Comparison of ENCODE assay signal across 21 cellular contexts in the genomic region with DNA sequence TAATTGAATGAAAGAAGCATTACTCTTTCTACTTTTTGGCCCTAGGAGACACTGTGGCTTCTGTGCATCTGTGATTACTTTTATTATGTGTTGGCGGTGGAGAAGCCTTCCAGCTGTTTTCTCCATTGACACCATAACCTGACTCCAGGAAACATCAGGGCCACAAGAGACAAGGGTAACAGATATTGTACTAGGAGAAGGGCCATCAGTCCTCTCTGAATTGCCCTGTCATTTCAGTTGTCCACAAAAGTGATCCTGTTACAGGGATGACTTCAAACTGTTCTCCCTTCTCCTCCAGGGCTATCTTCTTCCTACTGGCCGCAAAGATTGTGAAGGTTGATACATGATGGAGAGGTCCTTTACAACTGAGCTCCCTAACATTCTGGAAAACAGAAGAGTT. TPM values are rescaled to one million over a fixed set of nuclear protein-coding genes. Genes with fewer than 3 reads are reported as not detected.
DNase-seq lines count a peak whose midpoint lies in the region; ATAC-seq and TF ChIP-seq lines count a peak whose summit lies in the region.
"Had no signal": no experiment of that assay in that cellular context is flagged by ENCODE, and none has a peak within 500 bp of the region (broad histone marks: within the 10 kb centered on the region; RNA-seq: fewer than 3 reads in every experiment).

No MANE protein-coding gene starts in this region.

- TF ChIP-seq RAD21 in IMR-90 (IDR thresholded peaks at IDR 0.05; ENCODE audit: low read length): no peak

- no peaks in the 10 kb centered on the region for H3K27me3 ChIP-seq in ACC112 (ENCODE audit: insufficient read depth, low read length)
- H3K27me3 ChIP-seq in IMR-90 (ENCODE audit: control insufficient read depth, insufficient read depth, low read length): no peaks in the 10 kb centered on the region
- H3K27me3 ChIP-seq in mesendoderm (ENCODE audit: insufficient read depth, low read length, poor library complexity): no peaks in the 10 kb centered on the region

- H3K79me2 ChIP-seq in ACC112 (ENCODE audit: control insufficient read depth, insufficient read depth, low read length, unreplicated experiment): no peaks in the 10 kb centered on the region
- no peaks in the 10 kb centered on the region for H3K79me2 ChIP-seq in mesendoderm (ENCODE audit: control insufficient read depth, insufficient read depth, low read length)

- H2AFZ ChIP-seq in ACC112 (ENCODE audit: low read length, unreplicated experiment) (no peak overlapping the region), IMR-90 (replicated peaks; ENCODE audit: low read length, poor library complexity) (no peak overlapping the region)

- H3K4ac ChIP-seq in IMR-90 (ENCODE audit: low read depth, low read length) (peak overlapping the region; percentile 45), mesendoderm (ENCODE audit: low read depth, low read length) (no peak overlapping the region)

- no peaks in the 10 kb centered on the region for H3K9me3 ChIP-seq in IMR-90 (ENCODE audit: control insufficient read depth, insufficient read depth, low read length)

- H2BK120ac ChIP-seq in IMR-90 (ENCODE audit: low read depth, low read length): peak overlapping the region; percentile 85
- no peak overlapping the region for H2BK120ac ChIP-seq in mesendoderm (ENCODE audit: low read depth, low read length)

- H3K56ac ChIP-seq in IMR-90 (ENCODE audit: extremely low read depth, insufficient read depth, low read length) (no peak overlapping the region; the same call in 1 of the 2 replicates), mesendoderm (ENCODE audit: low read length) (no peak overlapping the region)

- peak overlapping the region; percentile 73 for H4K5ac ChIP-seq in IMR-90 (ENCODE audit: low read depth, low read length)
- H4K5ac ChIP-seq in mesendoderm (ENCODE audit: low read length): no peak overlapping the region

- H3K4me3 Mint-ChIP-seq in nephron progenitor cell: no peak overlapping the region
- H3K4me3 Mint-ChIP-seq: CD14-positive monocyte, H9 had no signal

- peaks cover 3% of the 10 kb centered on the region for H3K27me3 Mint-ChIP-seq in nephron progenitor cell (ENCODE audit: low read depth, poor library complexity)

- POLR2A ChIA-PET in IMR-90 (lab: Charles Lee; ENCODE audit: unreplicated experiment): no interaction called here

- WGBS in IMR-90 (ENCODE audit: extremely low coverage in 2 of 2, insufficient read length in 1 of 2), 2 experiments: no CpG with 5 or more reads among the region's 2 CpGs
- WGBS in mesendoderm (ENCODE audit: extremely low coverage, insufficient coverage, low lambda C conversion rate): no CpG with 5 or more reads among the region's 2 CpGs

- peak overlapping the region; percentile 63; the same call in 2 of the 3 replicates for H2BK15ac ChIP-seq in IMR-90 (ENCODE audit: low read depth, low read length)
- no peak overlapping the region for H2BK15ac ChIP-seq in mesendoderm (replicated peaks; ENCODE audit: low read depth)

- CTCF ChIA-PET in IMR-90 (lab: Yijun Ruan, JAX): no interaction called here

- H3K4me1 ChIP-seq in ACC112 (ENCODE audit: control insufficient read depth, insufficient read depth, low read length, unreplicated experiment) (peaks cover 45% of the 10 kb centered on the region), IMR-90 (ENCODE audit: control insufficient read depth, insufficient read depth, low read length) (peaks cover 12% of the 10 kb centered on the region), mesendoderm (ENCODE audit: control insufficient read depth, low read depth, low read length) (no peaks in the 10 kb centered on the region)

- TF ChIP-seq CTCF in IMR-90 (conservative IDR thresholded peaks at IDR 0.05; ENCODE audit: low read depth, low read length): no peak
- no peak for TF ChIP-seq CTCF in nephron progenitor cell (IDR thresholded peaks at IDR 0.05)

- peaks cover 2% of the 10 kb centered on the region; the same call in 1 of the 2 replicates for H3K9me1 ChIP-seq in IMR-90 (ENCODE audit: insufficient read depth, low read length)

- TF ChIP-seq POLR2A in IMR-90 (IDR thresholded peaks at IDR 0.05; ENCODE audit: low read depth, low read length): no peak

- H3K27ac ChIP-seq in ACC112 (ENCODE audit: low read depth, low read length) (peak overlapping the region; percentile 91), IMR-90 (ENCODE audit: insufficient read depth, low read length) (peak overlapping the region; percentile 75), epithelial cell of prostate (peak overlapping the region; percentile 97), mesendoderm (ENCODE audit: low read depth, low read length) (no peak overlapping the region)
- H3K27ac ChIP-seq: SK-N-MC had no signal

- intact Hi-C loops in IMR-90 (cut with micrococcal nuclease): no loop called here

- H3K36me3 ChIP-seq in ACC112 (ENCODE audit: insufficient read depth, low read length) (no peaks in the 10 kb centered on the region), IMR-90 (ENCODE audit: control insufficient read depth, insufficient read depth, low read length) (no peaks in the 10 kb centered on the region), mesendoderm (ENCODE audit: control insufficient read depth, insufficient read depth, low read length) (no peaks in the 10 kb centered on the region)

- no peaks in the 10 kb centered on the region for H3K36me3 Mint-ChIP-seq in nephron progenitor cell (ENCODE audit: low read depth)
- H3K36me3 Mint-ChIP-seq: CD14-positive monocyte had no signal

- H3K14ac ChIP-seq in IMR-90 (replicated peaks; ENCODE audit: low read depth, low read length): peak overlapping the region; percentile 75

- H3K4me3 ChIP-seq in ACC112 (ENCODE audit: low read depth, low read length) (no peak overlapping the region), IMR-90 (ENCODE audit: insufficient read depth, low read depth, low read length) (no peak overlapping the region), mesendoderm (ENCODE audit: low read length) (no peak overlapping the region)
- H3K4me3 ChIP-seq: K562, SK-N-MC had no signal

- in situ Hi-C loops in IMR-90 (cut with MboI; ENCODE audit: low sequenced_read_pairs): no loop called here

- peak overlapping the region; percentile 36; the same call in 1 of the 2 replicates for H3K23ac ChIP-seq in IMR-90 (ENCODE audit: low read depth, low read length)
- H3K23ac ChIP-seq in mesendoderm (ENCODE audit: low read length): no peak overlapping the region

- H4K20me1 ChIP-seq in IMR-90 (ENCODE audit: insufficient read depth, low read length): no peaks in the 10 kb centered on the region

- no peak overlapping the region for H2AK9ac ChIP-seq in IMR-90 (replicated peaks; ENCODE audit: low read depth, low read length, poor library complexity)

- peak overlapping the region; percentile 59 for H4K91ac ChIP-seq in IMR-90 (ENCODE audit: insufficient read depth, low read depth, low read length)

- H2BK5ac ChIP-seq in IMR-90 (ENCODE audit: low read depth, low read length, poor library complexity, severe bottlenecking): peak overlapping the region; percentile 63
- no peak overlapping the region for H2BK5ac ChIP-seq in mesendoderm (ENCODE audit: low read length)

- dilution Hi-C loops in IMR-90 (cut with HindIII; ENCODE audit: low sequenced_read_pairs, unreplicated experiment): no loop called here

- no peak for ATAC-seq in IMR-90 (ENCODE audit: low read depth)
- ATAC-seq: K562, Panc1, Right ventricle myocardium inferior had no signal

- H3K27ac Mint-ChIP-seq in nephron progenitor cell: peak overlapping the region; percentile 7
- H3K27ac Mint-ChIP-seq: CD14-positive monocyte, H9 had no signal

- H3K4me2 ChIP-seq in IMR-90 (ENCODE audit: low read depth, low read length): no peak overlapping the region; the same call in 1 of the 2 replicates
- no peak overlapping the region for H3K4me2 ChIP-seq in mesendoderm (ENCODE audit: low read length)

- H4K8ac ChIP-seq in IMR-90 (ENCODE audit: low read depth in 2 of 2, low read length in 2 of 2) (peak overlapping the region; percentile 36 to 77), mesendoderm (ENCODE audit: low read depth, low read length) (no peak overlapping the region)

- H3K4me1 Mint-ChIP-seq in nephron progenitor cell: peaks cover 71% of the 10 kb centered on the region

- no peaks in the 10 kb centered on the region for H3K79me1 ChIP-seq in IMR-90 (ENCODE audit: low read depth in 1 of 2, low read length in 2 of 2)
- no peaks in the 10 kb centered on the region for H3K79me1 ChIP-seq in mesendoderm (ENCODE audit: low read length)

- H2AK5ac ChIP-seq in IMR-90 (ENCODE audit: low read depth, low read length) (peak overlapping the region; percentile 86), mesendoderm (ENCODE audit: low read length) (no peak overlapping the region)

- DNase-seq in IMR-90 (no peak), epithelial cell of prostate (ENCODE audit: low read depth, low spot score) (no peak), nephron progenitor cell (no peak), mesendoderm (no peak), NCI-H1417 treated with DMSO at 0.1 percent for 48 hours (lab: John Stamatoyannopoulos, UW) (no peak), retina (no peak)
- no peak for DNase-seq in activated naive CD4-positive, alpha-beta T cell (lab: John Stamatoyannopoulos, UW)
- DNase-seq: DMS153, H9, NCI-H1417, NCI-H2029 treated with DMSO at 0.1 percent for 48 hours, NCI-H2171 treated with DMSO at 0.1 percent for 48 hours, NCI-H446 treated with DMSO at 0.1 percent for 48 hours, NCI-H82 had no signal

- H3K9me3 Mint-ChIP-seq in nephron progenitor cell: no peaks in the 10 kb centered on the region
- H3K9me3 Mint-ChIP-seq: H9 had no signal

- H2BK20ac ChIP-seq in IMR-90 (ENCODE audit: low read depth, low read length): peak overlapping the region; percentile 47

- peak overlapping the region; percentile 97 for H3K18ac ChIP-seq in IMR-90 (ENCODE audit: low read depth, low read length)
- no peak overlapping the region for H3K18ac ChIP-seq in mesendoderm (ENCODE audit: low read length)

- BruUV-seq in IMR-90 (replicated peaks; lab: Mats Ljungman, UMichigan): no TSS peak

- H3K9ac ChIP-seq in IMR-90 (ENCODE audit: low read depth, low read length) (no peak overlapping the region), mesendoderm (ENCODE audit: low read length) (no peak overlapping the region)

RNA-seq across cellular contexts. Expression of a gene that starts 14.6 kb away (rescaled TPM):
- not detected in 2 replicates for total RNA-seq in IMR-90 (2012; rRNA removed)
- polyA plus RNA-seq in IMR-90 (2012; rRNA removed): 0.15 TPM in 1 of 2 replicates, not detected in the other
- polyA plus RNA-seq in IMR-90 (2012; cell fraction: cytosol; rRNA removed): 0.08 and 0.16 TPM in 2 replicates
- polyA plus RNA-seq in IMR-90 (2012; cell fraction: nucleus; rRNA removed; ENCODE audit: low replicate concordance): 0.09 TPM in 1 of 2 replicates, not detected in the other
- polyA plus RNA-seq in mesendoderm (2013, experiment 1 of 2): not detected
- not detected for polyA plus RNA-seq in mesendoderm (2013, experiment 2 of 2)
- total RNA-seq: A172, H9, K562, Right ventricle myocardium inferior had no signal
- polyA plus RNA-seq: CD14-positive monocyte, K562 had no signal

RNA-seq across cellular contexts. Expression of a gene that starts 14.7 kb away (rescaled TPM):
- 0.28 and 0.36 TPM in 2 replicates for total RNA-seq in IMR-90 (2012; rRNA removed)
- polyA plus RNA-seq in IMR-90 (2012; rRNA removed): 0.32 and 0.39 TPM in 2 replicates
- polyA plus RNA-seq in IMR-90 (2012; cell fraction: cytosol; rRNA removed): 0.11 and 0.41 TPM in 2 replicates
- 0.09 and 0.17 TPM in 2 replicates for polyA plus RNA-seq in IMR-90 (2012; cell fraction: nucleus; rRNA removed; ENCODE audit: low replicate concordance)
- polyA plus RNA-seq in mesendoderm (2013, experiment 1 of 2): not detected
- not detected for polyA plus RNA-seq in mesendoderm (2013, experiment 2 of 2)
- total RNA-seq: A172, H9, K562 had no signal
- polyA plus RNA-seq: K562 had no signal

RNA-seq across cellular contexts. Expression of a gene that starts 32.0 kb away (rescaled TPM):
- not detected in 2 replicates for total RNA-seq in IMR-90 (2012; rRNA removed)
- not detected in 2 replicates for polyA plus RNA-seq in IMR-90 (2012; rRNA removed)
- not detected in 2 replicates for polyA plus RNA-seq in IMR-90 (2012; cell fraction: cytosol; rRNA removed)
- polyA plus RNA-seq in IMR-90 (2012; cell fraction: nucleus; rRNA removed; ENCODE audit: low replicate concordance): not detected in 2 replicates
- polyA plus RNA-seq in mesendoderm (2013, experiment 1 of 2): not detected
- polyA plus RNA-seq in mesendoderm (2013, experiment 2 of 2): not detected
- total RNA-seq: A172, H9, K562, Right ventricle myocardium inferior had no signal
- polyA plus RNA-seq: CD14-positive monocyte, K562 had no signal

RNA-seq across cellular contexts. Expression of a gene that starts 41.8 kb away (rescaled TPM):
- not detected in 2 replicates for total RNA-seq in IMR-90 (2012; rRNA removed)
- polyA plus RNA-seq in IMR-90 (2012; rRNA removed): not detected in 2 replicates
- not detected in 2 replicates for polyA plus RNA-seq in IMR-90 (2012; cell fraction: cytosol; rRNA removed)
- not detected in 2 replicates for polyA plus RNA-seq in IMR-90 (2012; cell fraction: nucleus; rRNA removed; ENCODE audit: low replicate concordance)
- polyA plus RNA-seq in mesendoderm (2013, experiment 1 of 2): not detected
- polyA plus RNA-seq in mesendoderm (2013, experiment 2 of 2): not detected
- total RNA-seq: A172, H9, K562, Right ventricle myocardium inferior had no signal
- polyA plus RNA-seq: CD14-positive monocyte, K562 had no signal

RNA-seq across cellular contexts. Expression of a gene that starts 47.5 kb away (rescaled TPM):
- not detected in 2 replicates for total RNA-seq in IMR-90 (2012; rRNA removed)
- polyA plus RNA-seq in IMR-90 (2012; rRNA removed): not detected in 2 replicates
- polyA plus RNA-seq in IMR-90 (2012; cell fraction: cytosol; rRNA removed): not detected in 2 replicates
- not detected in 2 replicates for polyA plus RNA-seq in IMR-90 (2012; cell fraction: nucleus; rRNA removed; ENCODE audit: low replicate concordance)
- not detected for polyA plus RNA-seq in mesendoderm (2013, experiment 1 of 2)
- not detected for polyA plus RNA-seq in mesendoderm (2013, experiment 2 of 2)
- total RNA-seq: A172, H9, K562, Right ventricle myocardium inferior had no signal
- polyA plus RNA-seq: CD14-positive monocyte, K562 had no signal
